9 cellular contexts compared by ENCODE assay signal in genomic region chr17:32266389-32267269, GRCh38. TPM values are rescaled to one million over a fixed set of nuclear protein-coding genes. Genes with fewer than 3 reads are reported as not detected.
DNase-seq lines count a peak whose midpoint lies in the region; TF ChIP-seq lines count a peak whose summit lies in the region.
"Had no signal": no experiment of that assay in that cellular context is flagged by ENCODE, and none has a peak within 500 bp of the region (broad histone marks: within the 10 kb centered on the region; RNA-seq: fewer than 3 reads in every experiment).

No MANE protein-coding gene starts in this region.

- TF ChIP-seq CTCF in GM12875 (IDR thresholded peaks at IDR 0.05; ENCODE audit: borderline replicate concordance, insufficient read depth, low read depth, low read length) (no peak), Peyer's patch (IDR thresholded peaks at IDR 0.05) (no peak), chondrocyte (IDR thresholded peaks at IDR 0.05) (no peak), uterus (IDR thresholded peaks at IDR 0.05) (no peak)

- no peak for DNase-seq in Peyer's patch
- DNase-seq in chondrocyte (ENCODE audit: low spot score): no peak
- DNase-seq in uterus: no peak
- no peak for DNase-seq in amniotic stem cell (lab: John Stamatoyannopoulos, UW)
- no peak for DNase-seq in NCI-H2107 treated with DMSO at 0.1 percent for 48 hours (lab: John Stamatoyannopoulos, UW; ENCODE audit: unreplicated experiment)
- DNase-seq in kidney tubule cell (ENCODE audit: low spot score): no peak

- TF ChIP-seq POLR2A in Peyer's patch (IDR thresholded peaks at IDR 0.05) (no peak), uterus (IDR thresholded peaks at IDR 0.05) (no peak)

- H3K27ac ChIP-seq in Peyer's patch: no peak overlapping the region
- no peak overlapping the region for H3K27ac ChIP-seq in mucosa of rectum (ENCODE audit: low read depth in 2 of 2, low read length in 2 of 2)
- peak overlapping the region; percentile 56 to 75 for H3K27ac ChIP-seq in uterus

- H3K9me3 ChIP-seq in Peyer's patch (no peaks in the 10 kb centered on the region), mucosa of rectum (ENCODE audit: control insufficient read depth in 2 of 2, low read length in 2 of 2) (no peaks in the 10 kb centered on the region), uterus (no peaks in the 10 kb centered on the region)

- peak overlapping the region in 1 of 2 donors; percentile 30 for H3K9ac ChIP-seq in mucosa of rectum (ENCODE audit: low read depth in 1 of 2, low read length in 2 of 2)

- no peak overlapping the region for H3K27ac Mint-ChIP-seq in chondrocyte (ENCODE audit: unreplicated experiment)

- H3K27me3 ChIP-seq in Peyer's patch: peaks cover 0 to 13% of the 10 kb centered on the region in 2 donors
- peaks cover 40 to 58% of the 10 kb centered on the region in 2 donors for H3K27me3 ChIP-seq in mucosa of rectum (ENCODE audit: control insufficient read depth in 2 of 2, insufficient read depth in 2 of 2, low read length in 2 of 2)
- no peaks in the 10 kb centered on the region for H3K27me3 ChIP-seq in uterus

- no peaks in the 10 kb centered on the region for H3K36me3 Mint-ChIP-seq in chondrocyte (ENCODE audit: low read depth)

- intact Hi-C loops in uterus (cut with DNase I; ENCODE audit: low total_unique reads): no loop called here

- peaks cover 17% of the 10 kb centered on the region for H3K4me1 Mint-ChIP-seq in chondrocyte (ENCODE audit: low read depth)

- no peaks in the 10 kb centered on the region for H3K36me3 ChIP-seq in Peyer's patch
- H3K36me3 ChIP-seq in mucosa of rectum (ENCODE audit: control insufficient read depth in 2 of 2, insufficient read depth in 2 of 2, low read length in 2 of 2): no peaks in the 10 kb centered on the region
- H3K36me3 ChIP-seq in uterus: no peaks in the 10 kb centered on the region

- peaks cover 0 to 25% (median 16%) of the 10 kb centered on the region in 4 donors for H3K4me1 ChIP-seq in Peyer's patch
- H3K4me1 ChIP-seq in mucosa of rectum (ENCODE audit: control insufficient read depth in 2 of 2, insufficient read depth in 2 of 2, low read length in 2 of 2): peaks cover 10 to 11% of the 10 kb centered on the region in 2 donors
- peaks cover 0 to 14% of the 10 kb centered on the region in 2 donors for H3K4me1 ChIP-seq in uterus

- no peaks in the 10 kb centered on the region for H3K9me3 Mint-ChIP-seq in chondrocyte (ENCODE audit: low read depth)

- peak overlapping the region; percentile 61 for H3K4me3 Mint-ChIP-seq in chondrocyte (ENCODE audit: unreplicated experiment)

- peaks cover 62% of the 10 kb centered on the region for H3K27me3 Mint-ChIP-seq in chondrocyte (ENCODE audit: low read depth)

- H3K4me3 ChIP-seq in GM12875 (ENCODE audit: low read depth, low read length) (peak overlapping the region; percentile 43), Peyer's patch (peak overlapping the region; percentile 41 to 75 (median 69)), mucosa of rectum (ENCODE audit: low read length in 2 of 2) (peak overlapping the region; percentile 57 to 60), uterus (peak overlapping the region; percentile 46 to 81)

RNA-seq across cellular contexts. Expression of gene RHBDL3, which starts 1.0 kb away (rescaled TPM):
- total RNA-seq in Peyer's patch (under 1 TPM in 2 of 4 donors, not detected in 2; 0.28 to 0.40 TPM), chondrocyte (0.10 to 0.27 TPM (median 0.25 TPM) in 3 replicates), uterus (1 to 10 TPM in 2 of 4 donors, under 1 TPM in 1, not detected in 1; 0.29 to 3.8 (median 2.4) TPM)
- total RNA-seq: renal cortical epithelial cell had no signal

Comparison
In these comparisons a context has a peak if more than half of its experiments do, and no peak if none do; other contexts are left out.
1. H3K27ac ChIP-seq: peak in uterus (2 of 2); none in Peyer's patch (0 of 4) and mucosa of rectum (0 of 2).
2. Peak in every context shown above with its lines, with median percentiles within 50 percentile points of each other: H3K4me3 ChIP-seq.